18 cellular contexts compared by ENCODE assay signal in genomic region chrY:7888506-7888905, GRCh38.
"Had no signal": no experiment of that assay in that cellular context is flagged by ENCODE, and none has a peak within 500 bp of the region (broad histone marks: within the 10 kb centered on the region; RNA-seq: fewer than 3 reads in every experiment).

No MANE protein-coding gene starts in this region.

- H3K4me3 ChIP-seq: colonic mucosa, esophagus muscularis mucosa, gastrocnemius medialis, heart right ventricle, left lung, lower lobe of right lung, mucosa of descending colon had no signal

- DNase-seq: colonic mucosa; cortex of kidney; effector CD8-positive, alpha-beta T cell; effector memory CD8-positive, alpha-beta T cell; foreskin melanocyte; gastrocnemius medialis; glutamatergic neuron; head of caudate nucleus; heart right ventricle; hippocampal formation; left cardiac atrium; left lung; left ventricle myocardium superior; lower lobe of right lung; mesenchymal stem cell; mucosa of descending colon; naive B cell had no signal
